Comparison of ENCODE assay signal across 10 cellular contexts in the genomic region with DNA sequence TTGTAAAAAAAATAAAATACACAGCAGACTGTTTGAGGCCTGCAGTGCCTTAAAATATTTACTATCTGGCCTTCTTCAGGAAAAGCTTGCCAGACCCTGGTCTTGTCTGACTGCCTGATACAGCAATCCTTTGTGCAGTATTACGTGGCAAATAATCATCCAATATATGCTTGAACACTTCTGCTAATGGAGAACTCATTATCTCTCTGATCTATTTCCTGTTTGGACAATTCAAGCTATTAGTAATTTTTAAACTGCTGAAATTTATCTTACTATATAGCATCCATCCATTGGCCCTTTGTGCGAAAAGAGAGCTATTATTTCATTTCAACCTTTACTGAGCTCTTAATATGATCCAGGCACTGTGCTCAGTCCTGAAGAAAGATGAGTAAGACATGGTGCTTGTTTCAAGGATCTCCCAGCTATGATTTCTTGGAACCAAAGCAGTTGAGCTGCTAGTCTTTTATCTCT. TPM values are rescaled to one million over a fixed set of nuclear protein-coding genes. Genes with fewer than 3 reads are reported as not detected.
DNase-seq lines count a peak whose midpoint lies in the region; ATAC-seq and TF ChIP-seq lines count a peak whose summit lies in the region.
"Had no signal": no experiment of that assay in that cellular context is flagged by ENCODE, and none has a peak within 500 bp of the region (broad histone marks: within the 10 kb centered on the region; RNA-seq: fewer than 3 reads in every experiment).

No MANE protein-coding gene starts in this region.

- intact Hi-C loops in esophagus squamous epithelium (cut with DNase I) = no loop called here

- peak overlapping the region; percentile 74; the same call in 1 of the 2 replicates for H3K27ac ChIP-seq in SK-N-MC
- peak overlapping the region; percentile 77 to 86 (median 84) for H3K27ac ChIP-seq in esophagus squamous epithelium

- H3K27me3 ChIP-seq in esophagus squamous epithelium = no peaks in the 10 kb centered on the region

- TF ChIP-seq CTCF in esophagus squamous epithelium (IDR thresholded peaks at IDR 0.05) (no peak), endothelial cell (IDR thresholded peaks at IDR 0.05; ENCODE audit: unreplicated experiment) (no peak)

- H3K27me3 Mint-ChIP-seq in stimulated activated memory B cell treated with anti-CD40 and anti-IgM and Interleukin-4, amounts not matched to agents 10 μg/mL and 1 μg/mL and 100 μg/mL, for 72 hours = no peaks in the 10 kb centered on the region
- H3K27me3 Mint-ChIP-seq in endothelial cell (ENCODE audit: unreplicated experiment) = peaks cover 4% of the 10 kb centered on the region

- H3K36me3 ChIP-seq in SK-N-MC (ENCODE audit: insufficient read depth, low read length) (no peaks in the 10 kb centered on the region), esophagus squamous epithelium (peaks cover 0 to 12% (median 0%) of the 10 kb centered on the region in 3 donors)

- peaks cover 25% of the 10 kb centered on the region for H3K36me3 Mint-ChIP-seq in stimulated activated memory B cell treated with anti-CD40 and anti-IgM and Interleukin-4, amounts not matched to agents 10 μg/mL and 1 μg/mL and 100 μg/mL, for 72 hours
- H3K36me3 Mint-ChIP-seq in endothelial cell (ENCODE audit: low read depth, unreplicated experiment) = peaks cover 8% of the 10 kb centered on the region

- H3K9ac ChIP-seq in SK-N-MC (ENCODE audit: insufficient read length) = no peak overlapping the region

- H3K27ac Mint-ChIP-seq in stimulated activated memory B cell treated with anti-CD40 and anti-IgM and Interleukin-4, amounts not matched to agents 10 μg/mL and 1 μg/mL and 100 μg/mL, for 72 hours = peak overlapping the region; percentile 97
- no peak overlapping the region for H3K27ac Mint-ChIP-seq in endothelial cell (ENCODE audit: unreplicated experiment)

- peak; percentile 16 for DNase-seq in NOMO-1 treated with DMSO at 0.1 percent for 48 hours (lab: John Stamatoyannopoulos, UW; ENCODE audit: unreplicated experiment)
- DNase-seq in NOMO-1 treated with dmso at 0.1 percent for 144 hours (lab: John Stamatoyannopoulos, UW; ENCODE audit: unreplicated experiment) = no peak
- DNase-seq in SK-N-MC (ENCODE audit: low read depth, low spot score) = no peak
- DNase-seq in esophagus squamous epithelium (lab: John Stamatoyannopoulos, UW) = no peak
- no peak for DNase-seq in HuH-7.5 (ENCODE audit: low spot score)
- DNase-seq in endothelial cell (ENCODE audit: low spot score) = no peak
- DNase-seq: 8988T, left colon had no signal

- H3K4me1 Mint-ChIP-seq in stimulated activated memory B cell treated with anti-CD40 and anti-IgM and Interleukin-4, amounts not matched to agents 10 μg/mL and 1 μg/mL and 100 μg/mL, for 72 hours = peaks cover 57% of the 10 kb centered on the region
- peaks cover 17% of the 10 kb centered on the region for H3K4me1 Mint-ChIP-seq in endothelial cell (ENCODE audit: unreplicated experiment)

- peak overlapping the region; percentile 56; the same call in 1 of the 2 replicates for H3K4me3 ChIP-seq in SK-N-MC
- H3K4me3 ChIP-seq in esophagus squamous epithelium = no peak overlapping the region

- peaks cover 28 to 68% (median 45%) of the 10 kb centered on the region in 3 donors for H3K4me1 ChIP-seq in esophagus squamous epithelium

- H3K9me3 ChIP-seq in SK-N-MC (ENCODE audit: low read depth, low read length) (no peaks in the 10 kb centered on the region), esophagus squamous epithelium (no peaks in the 10 kb centered on the region)

- WGBS in esophagus squamous epithelium, 2 donors = 40 to 55% methylated on average over 2 of the region's 2 CpGs

- TF ChIP-seq POLR2A in esophagus squamous epithelium (IDR thresholded peaks at IDR 0.05) = no peak

- ATAC-seq in stimulated activated memory B cell treated with anti-CD40 and anti-IgM and Interleukin-4, amounts not matched to agents 10 μg/mL and 1 μg/mL and 100 μg/mL, for 72 hours = no peak
- ATAC-seq in HG02973 (IDR thresholded peaks at IDR 0.05; ENCODE audit: unreplicated experiment) = no peak
- ATAC-seq: left colon had no signal

- peak overlapping the region; percentile 74 for H3K4me3 Mint-ChIP-seq in stimulated activated memory B cell treated with anti-CD40 and anti-IgM and Interleukin-4, amounts not matched to agents 10 μg/mL and 1 μg/mL and 100 μg/mL, for 72 hours
- H3K4me3 Mint-ChIP-seq in endothelial cell (ENCODE audit: unreplicated experiment) = no peak overlapping the region

- H3K9me3 Mint-ChIP-seq in stimulated activated memory B cell treated with anti-CD40 and anti-IgM and Interleukin-4, amounts not matched to agents 10 μg/mL and 1 μg/mL and 100 μg/mL, for 72 hours = no peaks in the 10 kb centered on the region
- H3K9me3 Mint-ChIP-seq in endothelial cell (ENCODE audit: unreplicated experiment) = no peaks in the 10 kb centered on the region

RNA-seq across cellular contexts. Expression of a gene that starts 15.9 kb away (rescaled TPM):
- total RNA-seq in esophagus squamous epithelium (10 to 100 TPM; 31.3 to 67.7 (median 51.3) TPM), endothelial cell (ENCODE audit: unreplicated experiment) (30.6 TPM)
